In the genomic region with DNA sequence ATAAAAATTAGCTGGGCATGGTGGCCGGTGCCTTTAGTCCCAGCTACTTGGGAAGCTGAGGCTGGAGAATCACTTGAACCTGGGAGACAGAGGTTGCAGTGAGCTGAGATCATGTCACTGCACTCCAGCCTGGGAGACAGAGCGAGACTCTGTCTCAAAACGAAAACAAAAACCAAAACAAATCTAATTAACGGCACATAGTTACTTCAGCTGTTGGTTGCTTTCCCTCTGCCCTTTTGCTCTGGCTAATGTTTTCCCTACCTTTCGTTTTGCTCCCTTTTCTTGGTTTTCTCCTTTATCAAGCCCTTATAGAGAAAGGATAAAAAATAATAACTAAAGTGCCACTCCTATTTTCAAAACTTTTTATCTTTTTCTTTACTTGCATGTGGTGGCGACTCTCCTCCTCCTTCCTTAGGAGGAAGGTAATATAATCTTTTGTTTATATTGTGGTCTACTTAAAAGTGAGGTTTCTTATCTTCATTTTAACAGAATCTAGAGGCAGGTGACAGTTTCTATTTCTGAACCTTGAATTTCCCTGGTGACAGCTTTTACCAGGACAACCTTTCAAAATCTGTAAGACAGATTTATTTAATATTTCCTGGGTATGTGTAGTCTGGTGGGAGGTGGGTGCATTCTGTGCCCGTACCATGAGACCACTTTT, we compare ENCODE assay signal across 23 cellular contexts.
DNase-seq lines count a peak whose midpoint lies in the region; ATAC-seq and TF ChIP-seq lines count a peak whose summit lies in the region.
"Had no signal": no experiment of that assay in that cellular context is flagged by ENCODE, and none has a peak within 500 bp of the region (broad histone marks: within the 10 kb centered on the region; RNA-seq: fewer than 3 reads in every experiment).

No MANE protein-coding gene starts in this region.

- peaks cover 21% of the 10 kb centered on the region for H3K4me1 ChIP-seq in left ventricle myocardium inferior
- H3K4me1 ChIP-seq: BLaER1 had no signal

- no peaks in the 10 kb centered on the region for H3K36me3 Mint-ChIP-seq in activated naive CD8-positive, alpha-beta T cell treated with anti-CD3 and anti-CD28 coated beads, Interleukin-2, amount 10 ng/mL, durations not matched to agents 7 days and 5 days
- H3K36me3 Mint-ChIP-seq in activated naive CD8-positive, alpha-beta T cell treated with anti-CD3 and anti-CD28 coated beads, Interleukin-2, amount 50 U/mL, for 24 hours (ENCODE audit: low read depth) = no peaks in the 10 kb centered on the region
- H3K36me3 Mint-ChIP-seq in activated CD8-positive, alpha-beta T cell treated with anti-CD3 and anti-CD28 coated beads for 36 hours (ENCODE audit: low read depth) = no peaks in the 10 kb centered on the region
- no peaks in the 10 kb centered on the region for H3K36me3 Mint-ChIP-seq in stimulated activated naive B cell treated with anti-CD40 and anti-IgM and Interleukin-4, amounts not matched to agents 10 μg/mL and 1 μg/mL and 100 μg/mL, for 72 hours

- H3K9me3 Mint-ChIP-seq in activated naive CD8-positive, alpha-beta T cell treated with anti-CD3 and anti-CD28 coated beads, Interleukin-2, amount 10 ng/mL, durations not matched to agents 7 days and 5 days = no peaks in the 10 kb centered on the region
- H3K9me3 Mint-ChIP-seq in activated naive CD8-positive, alpha-beta T cell treated with anti-CD3 and anti-CD28 coated beads, Interleukin-2, amount 50 U/mL, for 24 hours = no peaks in the 10 kb centered on the region
- peaks cover 1% of the 10 kb centered on the region for H3K9me3 Mint-ChIP-seq in activated CD8-positive, alpha-beta T cell treated with anti-CD3 and anti-CD28 coated beads for 36 hours
- H3K9me3 Mint-ChIP-seq in stimulated activated naive B cell treated with anti-CD40 and anti-IgM and Interleukin-4, amounts not matched to agents 10 μg/mL and 1 μg/mL and 100 μg/mL, for 72 hours = peaks cover 0 to 4% of the 10 kb centered on the region in 2 donors
- H3K9me3 Mint-ChIP-seq: activated CD4-positive, alpha-beta T cell treated with anti-CD3 and anti-CD28 coated beads, Interleukin-2, amount 10 ng/mL, durations not matched to agents 7 days and 5 days; activated T-cell treated with anti-CD3 and anti-CD28 coated beads, Interleukin-2, amount 50 U/mL, for 24 hours had no signal

- no peak overlapping the region for H3K4me3 ChIP-seq in left ventricle myocardium inferior
- H3K4me3 ChIP-seq: A549, BLaER1, esophagus muscularis mucosa, gastroesophageal sphincter had no signal

- H3K27ac ChIP-seq in left ventricle myocardium inferior (replicated peaks) = no peak overlapping the region
- H3K27ac ChIP-seq: A549, BLaER1 had no signal

- H3K36me3 ChIP-seq in left ventricle myocardium inferior = no peaks in the 10 kb centered on the region
- H3K36me3 ChIP-seq: BLaER1 had no signal

- H3K27me3 ChIP-seq in left ventricle myocardium inferior (ENCODE audit: low read depth) = no peaks in the 10 kb centered on the region
- H3K27me3 ChIP-seq: BLaER1, esophagus muscularis mucosa, gastroesophageal sphincter had no signal

- peaks cover 38% of the 10 kb centered on the region for H3K27me3 Mint-ChIP-seq in activated naive CD8-positive, alpha-beta T cell treated with anti-CD3 and anti-CD28 coated beads, Interleukin-2, amount 10 ng/mL, durations not matched to agents 7 days and 5 days
- peaks cover 19% of the 10 kb centered on the region for H3K27me3 Mint-ChIP-seq in activated naive CD8-positive, alpha-beta T cell treated with anti-CD3 and anti-CD28 coated beads, Interleukin-2, amount 50 U/mL, for 24 hours
- peaks cover 27% of the 10 kb centered on the region for H3K27me3 Mint-ChIP-seq in activated CD8-positive, alpha-beta T cell treated with anti-CD3 and anti-CD28 coated beads for 36 hours
- H3K27me3 Mint-ChIP-seq in stimulated activated naive B cell treated with anti-CD40 and anti-IgM and Interleukin-4, amounts not matched to agents 10 μg/mL and 1 μg/mL and 100 μg/mL, for 72 hours = peaks cover 24 to 28% of the 10 kb centered on the region in 2 donors

- TF ChIP-seq CTCF in activated CD8-positive, alpha-beta T cell treated with anti-CD3 and anti-CD28 coated beads for 36 hours (IDR thresholded peaks at IDR 0.05) = no peak
- TF ChIP-seq CTCF in left ventricle myocardium inferior (IDR thresholded peaks at IDR 0.05; ENCODE audit: borderline replicate concordance) = no peak

- POLR2A ChIA-PET in activated naive CD8-positive, alpha-beta T cell treated with anti-CD3 and anti-CD28 coated beads, Interleukin-2, amount 10 ng/mL, durations not matched to agents 7 days and 5 days (lab: Charles Lee) = no interaction called here
- POLR2A ChIA-PET in activated CD8-positive, alpha-beta T cell treated with anti-CD3 and anti-CD28 coated beads for 36 hours (lab: Charles Lee) = no interaction called here

- intact Hi-C loops in activated CD8-positive, alpha-beta T cell treated with anti-CD3 and anti-CD28 coated beads for 36 hours (cut with micrococcal nuclease) = no loop called here
- intact Hi-C loops in left ventricle myocardium inferior (cut with micrococcal nuclease) (no loop called here), head of caudate nucleus (cut with DNase I) (no loop called here)

- no peak for ATAC-seq in activated naive CD8-positive, alpha-beta T cell treated with anti-CD3 and anti-CD28 coated beads, Interleukin-2, amount 10 ng/mL, durations not matched to agents 7 days and 5 days (ENCODE audit: low read depth)
- no peak for ATAC-seq in activated naive CD8-positive, alpha-beta T cell treated with anti-CD3 and anti-CD28 coated beads, Interleukin-2, amount 50 U/mL, for 24 hours
- peak; percentile 82 for ATAC-seq in HG02798 (IDR thresholded peaks at IDR 0.05; ENCODE audit: poor library complexity, unreplicated experiment)
- no peak for ATAC-seq in activated CD8-positive, alpha-beta T cell treated with anti-CD3 and anti-CD28 coated beads for 36 hours
- no peak for ATAC-seq in stimulated activated naive B cell treated with anti-CD40 and anti-IgM and Interleukin-4, amounts not matched to agents 10 μg/mL and 1 μg/mL and 100 μg/mL, for 72 hours (replicated peaks)
- ATAC-seq: A549, gastroesophageal sphincter had no signal

- H3K27ac Mint-ChIP-seq in activated naive CD8-positive, alpha-beta T cell treated with anti-CD3 and anti-CD28 coated beads, Interleukin-2, amount 10 ng/mL, durations not matched to agents 7 days and 5 days = no peak overlapping the region
- H3K27ac Mint-ChIP-seq in activated naive CD8-positive, alpha-beta T cell treated with anti-CD3 and anti-CD28 coated beads, Interleukin-2, amount 50 U/mL, for 24 hours = no peak overlapping the region
- H3K27ac Mint-ChIP-seq in activated CD8-positive, alpha-beta T cell treated with anti-CD3 and anti-CD28 coated beads for 36 hours = no peak overlapping the region
- no peak overlapping the region for H3K27ac Mint-ChIP-seq in stimulated activated naive B cell treated with anti-CD40 and anti-IgM and Interleukin-4, amounts not matched to agents 10 μg/mL and 1 μg/mL and 100 μg/mL, for 72 hours
- H3K27ac Mint-ChIP-seq: activated CD4-positive, alpha-beta T cell treated with anti-CD3 and anti-CD28 coated beads, Interleukin-2, amount 10 ng/mL, durations not matched to agents 7 days and 5 days; activated T-cell treated with anti-CD3 and anti-CD28 coated beads, Interleukin-2, amount 50 U/mL, for 24 hours had no signal

- CTCF ChIA-PET in activated CD8-positive, alpha-beta T cell treated with anti-CD3 and anti-CD28 coated beads for 36 hours (lab: Charles Lee) = no interaction called here

- H3K4me3 Mint-ChIP-seq in activated naive CD8-positive, alpha-beta T cell treated with anti-CD3 and anti-CD28 coated beads, Interleukin-2, amount 10 ng/mL, durations not matched to agents 7 days and 5 days = peak overlapping the region; percentile 24
- no peak overlapping the region for H3K4me3 Mint-ChIP-seq in activated naive CD8-positive, alpha-beta T cell treated with anti-CD3 and anti-CD28 coated beads, Interleukin-2, amount 50 U/mL, for 24 hours
- no peak overlapping the region for H3K4me3 Mint-ChIP-seq in activated CD8-positive, alpha-beta T cell treated with anti-CD3 and anti-CD28 coated beads for 36 hours
- H3K4me3 Mint-ChIP-seq in stimulated activated naive B cell treated with anti-CD40 and anti-IgM and Interleukin-4, amounts not matched to agents 10 μg/mL and 1 μg/mL and 100 μg/mL, for 72 hours = no peak overlapping the region
- H3K4me3 Mint-ChIP-seq: activated CD4-positive, alpha-beta T cell treated with anti-CD3 and anti-CD28 coated beads, Interleukin-2, amount 10 ng/mL, durations not matched to agents 7 days and 5 days; activated T-cell treated with anti-CD3 and anti-CD28 coated beads, Interleukin-2, amount 50 U/mL, for 24 hours had no signal

- DNase-seq in activated naive CD8-positive, alpha-beta T cell treated with anti-CD3 and anti-CD28 coated beads, Interleukin-2, amount 10 ng/mL, durations not matched to agents 7 days and 5 days = no peak
- DNase-seq in activated naive CD8-positive, alpha-beta T cell treated with anti-CD3 and anti-CD28 coated beads, Interleukin-2, amount 50 U/mL, for 24 hours = no peak
- DNase-seq in OCI-M1 (lab: John Stamatoyannopoulos, UW) = peak; percentile 14
- no peak for DNase-seq in activated CD8-positive, alpha-beta T cell treated with anti-CD3 and anti-CD28 coated beads for 36 hours
- no peak for DNase-seq in stimulated activated naive B cell treated with anti-CD40 and anti-IgM and Interleukin-4, amounts not matched to agents 10 μg/mL and 1 μg/mL and 100 μg/mL, for 72 hours
- DNase-seq in left ventricle myocardium inferior = no peak
- no peak for DNase-seq in head of caudate nucleus
- DNase-seq: activated CD4-positive, alpha-beta T cell treated with anti-CD3 and anti-CD28 coated beads, Interleukin-2, amount 10 ng/mL, durations not matched to agents 7 days and 5 days; activated naive CD4-positive, alpha-beta T cell treated with Interleukin-2 at 50 U/mL for 16 hours; activated T-cell treated with anti-CD3 and anti-CD28 coated beads, Interleukin-2, amount 50 U/mL, for 24 hours; effector CD8-positive, alpha-beta T cell; KG1; NCI-H1092 treated with DMSO at 0.1 percent for 48 hours; NCI-H2107; NCI-H510A treated with DMSO at 0.1 percent for 48 hours; small intestine; stimulated activated CD4-positive, alpha-beta T cell treated with anti-CD3 and anti-CD28 coated beads, Interleukin-4, amount 100 ng/mL, for 1 hour; SW 1271 had no signal

- peaks cover 4% of the 10 kb centered on the region for H3K4me1 Mint-ChIP-seq in activated naive CD8-positive, alpha-beta T cell treated with anti-CD3 and anti-CD28 coated beads, Interleukin-2, amount 10 ng/mL, durations not matched to agents 7 days and 5 days
- no peaks in the 10 kb centered on the region for H3K4me1 Mint-ChIP-seq in activated naive CD8-positive, alpha-beta T cell treated with anti-CD3 and anti-CD28 coated beads, Interleukin-2, amount 50 U/mL, for 24 hours
- H3K4me1 Mint-ChIP-seq in activated CD8-positive, alpha-beta T cell treated with anti-CD3 and anti-CD28 coated beads for 36 hours (ENCODE audit: low read depth) = no peaks in the 10 kb centered on the region
- no peaks in the 10 kb centered on the region for H3K4me1 Mint-ChIP-seq in stimulated activated naive B cell treated with anti-CD40 and anti-IgM and Interleukin-4, amounts not matched to agents 10 μg/mL and 1 μg/mL and 100 μg/mL, for 72 hours

- H3K9me3 ChIP-seq in left ventricle myocardium inferior (replicated peaks) = peaks cover 9% of the 10 kb centered on the region
- H3K9me3 ChIP-seq: A549, BLaER1, esophagus muscularis mucosa had no signal
